20 cellular contexts compared by ENCODE assay signal in the genomic region with DNA sequence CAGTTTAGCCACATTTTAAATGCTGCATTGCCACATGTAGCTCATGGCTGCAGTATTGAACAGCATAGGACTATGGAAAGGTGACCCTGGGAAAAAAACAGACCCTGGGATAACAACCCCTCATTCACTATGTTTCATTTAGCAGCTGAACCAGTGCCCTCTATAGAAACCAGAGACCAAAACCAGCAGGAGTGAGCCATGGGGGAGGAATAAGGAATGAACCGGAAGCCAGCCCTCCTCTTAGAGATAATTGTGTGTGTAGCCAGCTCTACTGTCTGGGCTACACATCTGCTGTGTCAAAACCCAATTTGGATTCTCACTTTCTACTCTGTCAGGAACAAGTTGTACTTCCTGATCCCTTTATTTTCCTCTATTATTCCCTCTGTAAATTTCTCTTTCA.
DNase-seq lines count a peak whose midpoint lies in the region; ATAC-seq and TF ChIP-seq lines count a peak whose summit lies in the region.
"Had no signal": no experiment of that assay in that cellular context is flagged by ENCODE, and none has a peak within 500 bp of the region (broad histone marks: within the 10 kb centered on the region; RNA-seq: fewer than 3 reads in every experiment).

No MANE protein-coding gene starts in this region.

- H3K4me1 ChIP-seq in endodermal cell (ENCODE audit: control insufficient read depth, insufficient read depth, low read length), result no peaks in the 10 kb centered on the region

- H3K4me3 Mint-ChIP-seq in endodermal cell (no peak overlapping the region), progenitor cell of endocrine pancreas (ENCODE audit: low read depth) (no peak overlapping the region)
- H3K4me3 Mint-ChIP-seq in activated T-cell treated with anti-CD3 and anti-CD28 coated beads, Interleukin-2, amount 50 U/mL, for 72 hours, result no peak overlapping the region
- H3K4me3 Mint-ChIP-seq in activated T-helper 17 cell treated with anti-CD3 and anti-CD28 coated beads, Interleukin-2, amount 50 U/mL, for 72 hours, result no peak overlapping the region
- H3K4me3 Mint-ChIP-seq: CD4-positive, CD25-positive, alpha-beta regulatory T cell had no signal

- no peaks in the 10 kb centered on the region for H3K27me3 ChIP-seq in endodermal cell (ENCODE audit: control insufficient read depth, insufficient read depth, low read length, poor library complexity, severe bottlenecking)

- H3K27ac Mint-ChIP-seq in endodermal cell, result no peak overlapping the region
- H3K27ac Mint-ChIP-seq in progenitor cell of endocrine pancreas, result peak overlapping the region; percentile 7
- no peak overlapping the region for H3K27ac Mint-ChIP-seq in activated T-cell treated with anti-CD3 and anti-CD28 coated beads, Interleukin-2, amount 50 U/mL, for 72 hours
- H3K27ac Mint-ChIP-seq in activated T-helper 17 cell treated with anti-CD3 and anti-CD28 coated beads, Interleukin-2, amount 50 U/mL, for 72 hours, result no peak overlapping the region
- H3K27ac Mint-ChIP-seq: CD4-positive, CD25-positive, alpha-beta regulatory T cell had no signal

- no peaks in the 10 kb centered on the region for H3K36me3 ChIP-seq in endodermal cell (ENCODE audit: control insufficient read depth, insufficient read depth, low read length)

- no CpG with 5 or more reads among the region's 1 CpG for WGBS in endodermal cell (ENCODE audit: insufficient coverage in 1 of 2, insufficient read length in 1 of 2), 2 experiments

- H3K9me3 Mint-ChIP-seq in endodermal cell, result peaks cover 5% of the 10 kb centered on the region
- peaks cover 10% of the 10 kb centered on the region for H3K9me3 Mint-ChIP-seq in progenitor cell of endocrine pancreas (ENCODE audit: low read depth)
- H3K9me3 Mint-ChIP-seq in activated T-cell treated with anti-CD3 and anti-CD28 coated beads, Interleukin-2, amount 50 U/mL, for 72 hours, result peaks cover 0 to 3% of the 10 kb centered on the region in 2 donors
- no peaks in the 10 kb centered on the region for H3K9me3 Mint-ChIP-seq in activated T-helper 17 cell treated with anti-CD3 and anti-CD28 coated beads, Interleukin-2, amount 50 U/mL, for 72 hours

- no peak for ATAC-seq in activated T-cell treated with anti-CD3 and anti-CD28 coated beads, Interleukin-2, amount 50 U/mL, for 72 hours (replicated peaks in 1 of 2)
- no peak for ATAC-seq in activated T-helper 17 cell treated with anti-CD3 and anti-CD28 coated beads, Interleukin-2, amount 50 U/mL, for 72 hours (replicated peaks)
- ATAC-seq in HG02973 (IDR thresholded peaks at IDR 0.05; ENCODE audit: unreplicated experiment), result no peak
- ATAC-seq: HCT116, Panc1, Right ventricle myocardium inferior, SK-N-SH treated with all-trans-retinoic acid at 6 μM for 48 hours had no signal

- TF ChIP-seq CTCF in endodermal cell (conservative IDR thresholded peaks at IDR 0.05) (no peak), progenitor cell of endocrine pancreas (IDR thresholded peaks at IDR 0.05; ENCODE audit: unreplicated experiment) (no peak)

- DNase-seq in ELF-1 (ENCODE audit: low read depth, low spot score) (peak; percentile 48), NCI-H2227 treated with DMSO at 0.1 percent for 48 hours (lab: John Stamatoyannopoulos, UW) (peak; percentile 13), endodermal cell (no peak), progenitor cell of endocrine pancreas (ENCODE audit: low spot score, unreplicated experiment) (no peak)
- DNase-seq in activated T-cell treated with anti-CD3 and anti-CD28 coated beads, Interleukin-2, amount 50 U/mL, for 72 hours, result no peak
- DNase-seq: ACHN; CD4-positive, CD25-positive, alpha-beta regulatory T cell; DMS79; GF-D8; KBM-7; NCI-H1048; NCI-H146; NCI-H774 had no signal

- H3K9me3 ChIP-seq in endodermal cell (ENCODE audit: control insufficient read depth, low read length), result no peaks in the 10 kb centered on the region

- H3K4me1 Mint-ChIP-seq in endodermal cell, result peaks cover 18% of the 10 kb centered on the region
- peaks cover 2% of the 10 kb centered on the region for H3K4me1 Mint-ChIP-seq in progenitor cell of endocrine pancreas (ENCODE audit: low read depth)
- no peaks in the 10 kb centered on the region for H3K4me1 Mint-ChIP-seq in activated T-cell treated with anti-CD3 and anti-CD28 coated beads, Interleukin-2, amount 50 U/mL, for 72 hours (ENCODE audit: low read depth)
- H3K4me1 Mint-ChIP-seq in activated T-helper 17 cell treated with anti-CD3 and anti-CD28 coated beads, Interleukin-2, amount 50 U/mL, for 72 hours, result no peaks in the 10 kb centered on the region
- H3K4me1 Mint-ChIP-seq: CD4-positive, CD25-positive, alpha-beta regulatory T cell had no signal

- H3K4me3 ChIP-seq in endodermal cell (ENCODE audit: low read length), result no peak overlapping the region

- H3K9ac ChIP-seq in endodermal cell (ENCODE audit: extremely low read depth, low read length, poor library complexity, severe bottlenecking), result no peak overlapping the region

- H3K36me3 Mint-ChIP-seq in endodermal cell (ENCODE audit: low read depth) (peaks cover 57% of the 10 kb centered on the region), progenitor cell of endocrine pancreas (ENCODE audit: insufficient read depth) (peaks cover 23% of the 10 kb centered on the region)
- H3K36me3 Mint-ChIP-seq in activated T-cell treated with anti-CD3 and anti-CD28 coated beads, Interleukin-2, amount 50 U/mL, for 72 hours (ENCODE audit: insufficient read depth in 2 of 2), result peaks cover 0 to under 1% of the 10 kb centered on the region in 2 donors
- no peaks in the 10 kb centered on the region for H3K36me3 Mint-ChIP-seq in activated T-helper 17 cell treated with anti-CD3 and anti-CD28 coated beads, Interleukin-2, amount 50 U/mL, for 72 hours (ENCODE audit: low read depth)
- H3K36me3 Mint-ChIP-seq: CD4-positive, CD25-positive, alpha-beta regulatory T cell had no signal

- H3K27me3 Mint-ChIP-seq in endodermal cell (ENCODE audit: insufficient read depth), result no peaks in the 10 kb centered on the region
- H3K27me3 Mint-ChIP-seq in progenitor cell of endocrine pancreas, result no peaks in the 10 kb centered on the region
- H3K27me3 Mint-ChIP-seq in activated T-cell treated with anti-CD3 and anti-CD28 coated beads, Interleukin-2, amount 50 U/mL, for 72 hours (ENCODE audit: low read depth), result peaks cover 26% of the 10 kb centered on the region
- H3K27me3 Mint-ChIP-seq in activated T-helper 17 cell treated with anti-CD3 and anti-CD28 coated beads, Interleukin-2, amount 50 U/mL, for 72 hours, result peaks cover 3% of the 10 kb centered on the region

- peak overlapping the region; percentile 47 for H3K27ac ChIP-seq in endodermal cell (ENCODE audit: low read depth, low read length)
- H3K27ac ChIP-seq: HL-60 had no signal

Comparison
In these comparisons a context has a peak if more than half of its experiments do, and no peak if none do; other contexts are left out.
1. DNase-seq: peak in ELF-1 (single experiment) and NCI-H2227 treated with DMSO at 0.1 percent for 48 hours (single experiment); none in endodermal cell (single experiment), progenitor cell of endocrine pancreas (single experiment) and activated T-cell treated with anti-CD3 and anti-CD28 coated beads, Interleukin-2, amount 50 U/mL, for 72 hours (0 of 2).